23 cellular contexts compared by ENCODE assay signal in genomic region chr11:122268601-122269130, GRCh38.
DNase-seq lines count a peak whose midpoint lies in the region; TF ChIP-seq lines count a peak whose summit lies in the region.
"Had no signal": no experiment of that assay in that cellular context is flagged by ENCODE, and none has a peak within 500 bp of the region (broad histone marks: within the 10 kb centered on the region; RNA-seq: fewer than 3 reads in every experiment).

No MANE protein-coding gene starts in this region.

- CTCF ChIA-PET in Calu3 (lab: Charles Lee) = no interaction called here

- no peak overlapping the region for H3K4me3 ChIP-seq in GM23248
- no peak overlapping the region for H3K4me3 ChIP-seq in SJCRH30
- no peak overlapping the region for H3K4me3 ChIP-seq in thyroid gland (replicated peaks in 1 of 3)
- H3K4me3 ChIP-seq: BLaER1, GM23338, HAP-1 had no signal

- TF ChIP-seq POLR2A in thyroid gland (IDR thresholded peaks at IDR 0.05) = no peak

- H3K27me3 ChIP-seq in GM23248 (replicated peaks; ENCODE audit: insufficient read depth) (no peaks in the 10 kb centered on the region), SJCRH30 (no peaks in the 10 kb centered on the region), thyroid gland (no peaks in the 10 kb centered on the region)
- H3K27me3 ChIP-seq: BLaER1 had no signal

- H3K36me3 ChIP-seq in GM23248 (ENCODE audit: low read depth) (no peaks in the 10 kb centered on the region; the same call in 1 of the 2 replicates), SJCRH30 (no peaks in the 10 kb centered on the region), thyroid gland (no peaks in the 10 kb centered on the region)
- H3K36me3 ChIP-seq: BLaER1, HAP-1 had no signal

- H3K36me3 Mint-ChIP-seq in Calu3 (ENCODE audit: insufficient read depth, unreplicated experiment) = no peaks in the 10 kb centered on the region
- H3K36me3 Mint-ChIP-seq: CD4-positive, CD25-positive, alpha-beta regulatory T cell had no signal

- no peaks in the 10 kb centered on the region for H3K9me2 ChIP-seq in GM23248 (ENCODE audit: insufficient read depth)

- no peak for DNase-seq in GM23248
- peak; percentile 47 for DNase-seq in LoVo (ENCODE audit: low spot score)
- DNase-seq in SJCRH30 = peak; percentile 81 to 90
- peak; percentile 13 to 14 for DNase-seq in thyroid gland
- DNase-seq in mesenteric fat pad (ENCODE audit: low spot score) = no peak
- no peak for DNase-seq in activated CD4-positive, alpha-beta T cell treated with anti-CD3 and anti-CD28 coated beads, Interleukin-2, amount 50 U/mL, for 4 hours
- no peak for DNase-seq in Calu3
- DNase-seq: CD4-positive, CD25-positive, alpha-beta regulatory T cell; DMS 273 treated with DMSO at 0.1 percent for 48 hours; DND-41; IMR-90; NCI-H1105; NCI-H1436 treated with DMSO at 0.1 percent for 48 hours; NCI-H1930; NCI-H2107; NCI-H446; NCI-H524 treated with DMSO at 0.1 percent for 48 hours; NCI-H774; Right ventricle myocardium superior had no signal

- H3K4me1 Mint-ChIP-seq in Calu3 (ENCODE audit: low read depth, unreplicated experiment) = no peaks in the 10 kb centered on the region
- H3K4me1 Mint-ChIP-seq: CD4-positive, CD25-positive, alpha-beta regulatory T cell had no signal

- no peaks in the 10 kb centered on the region for H3K9me3 Mint-ChIP-seq in Calu3 (ENCODE audit: low read depth, unreplicated experiment)
- H3K9me3 Mint-ChIP-seq: GM23338 had no signal

- no TSS peak for BruUV-seq in Calu3 (replicated peaks; lab: Mats Ljungman, UMichigan)

- intact Hi-C loops in thyroid gland (cut with DNase I) = no loop called here
- intact Hi-C loops in Calu3 (cut with micrococcal nuclease; ENCODE audit: unreplicated experiment) = no loop called here

- in situ Hi-C loops in GM23248 (cut with MboI) = no loop called here

- H3K27me3 Mint-ChIP-seq in Calu3 (ENCODE audit: unreplicated experiment) = peaks cover 64% of the 10 kb centered on the region

- 97 to 100% methylated on average over 6 of the region's 6 CpGs for WGBS in GM23248 (ENCODE audit: low coverage in 1 of 2, low lambda C conversion rate in 2 of 2, missing lambda C conversion rate in 2 of 2), 2 experiments
- 78 to 92% methylated on average over 6 of the region's 6 CpGs for WGBS in thyroid gland, 2 donors

- H2AFZ ChIP-seq in GM23248 = no peak overlapping the region

- H3K4me2 ChIP-seq in GM23248 (ENCODE audit: unreplicated experiment) = peak overlapping the region; percentile 48
- H3K4me2 ChIP-seq: BLaER1, GM23338, KMS-11 had no signal

- TF ChIP-seq CTCF in thyroid gland (IDR thresholded peaks at IDR 0.05) (no peak), Calu3 (IDR thresholded peaks at IDR 0.05; ENCODE audit: unreplicated experiment) (no peak)

- H3K4me3 Mint-ChIP-seq in Calu3 (ENCODE audit: low read depth, unreplicated experiment) = no peak overlapping the region
- H3K4me3 Mint-ChIP-seq: CD4-positive, CD25-positive, alpha-beta regulatory T cell; GM23338 had no signal

- H3K4me1 ChIP-seq in GM23248 (ENCODE audit: insufficient read depth) (peaks cover 42% of the 10 kb centered on the region), SJCRH30 (peaks cover 77% of the 10 kb centered on the region), thyroid gland (peaks cover 13 to 30% of the 10 kb centered on the region in 2 donors)
- H3K4me1 ChIP-seq: BLaER1, HAP-1 had no signal

- H3K79me2 ChIP-seq in GM23248 (ENCODE audit: insufficient read depth) = no peaks in the 10 kb centered on the region

- H3K9me3 ChIP-seq in GM23248 (ENCODE audit: low read depth) (no peaks in the 10 kb centered on the region), SJCRH30 (replicated peaks) (no peaks in the 10 kb centered on the region), thyroid gland (no peaks in the 10 kb centered on the region)
- H3K9me3 ChIP-seq: HAP-1 had no signal

- H3F3A ChIP-seq in GM23248 (ENCODE audit: insufficient read depth) = peaks cover 34% of the 10 kb centered on the region

- H3K27ac ChIP-seq in GM23248 (no peak overlapping the region), SJCRH30 (peak overlapping the region; percentile 56), thyroid gland (no peak overlapping the region)
- H3K27ac ChIP-seq: BLaER1, KMS-11 had no signal

- no peak overlapping the region for H3K27ac Mint-ChIP-seq in Calu3 (ENCODE audit: unreplicated experiment)
- H3K27ac Mint-ChIP-seq: CD4-positive, CD25-positive, alpha-beta regulatory T cell; GM23338 had no signal

- H4K20me1 ChIP-seq in GM23248 (ENCODE audit: insufficient read depth) = no peaks in the 10 kb centered on the region
- H4K20me1 ChIP-seq: BLaER1 had no signal

- H3K9ac ChIP-seq in GM23248 = no peak overlapping the region
- H3K9ac ChIP-seq: BLaER1, KMS-11 had no signal

Comparison
In these comparisons a context has a peak if more than half of its experiments do, and no peak if none do; other contexts are left out.
1. DNase-seq: peak in LoVo (single experiment), SJCRH30 (2 of 2) and thyroid gland (2 of 2); none in GM23248 (single experiment), mesenteric fat pad (single experiment), activated CD4-positive, alpha-beta T cell treated with anti-CD3 and anti-CD28 coated beads, Interleukin-2, amount 50 U/mL, for 4 hours (0 of 2) and Calu3 (single experiment).